15 cellular contexts compared by ENCODE assay signal in genomic region chr5:135324897-135325650, GRCh38.
DNase-seq lines count a peak whose midpoint lies in the region; ATAC-seq and TF ChIP-seq lines count a peak whose summit lies in the region.
"Had no signal": no experiment of that assay in that cellular context is flagged by ENCODE, and none has a peak within 500 bp of the region (broad histone marks: within the 10 kb centered on the region; RNA-seq: fewer than 3 reads in every experiment).

No MANE protein-coding gene starts in this region.

- no peak overlapping the region for H3K27ac ChIP-seq in IMR-90 (ENCODE audit: insufficient read depth, low read length)
- H3K27ac ChIP-seq: thoracic aorta had no signal

- H3K9me1 ChIP-seq in IMR-90 (ENCODE audit: insufficient read depth, low read length), result peaks cover 10% of the 10 kb centered on the region; the same call in 1 of the 2 replicates

- no peaks in the 10 kb centered on the region for H3K36me3 ChIP-seq in IMR-90 (ENCODE audit: control insufficient read depth, insufficient read depth, low read length)
- H3K36me3 ChIP-seq: MG63, thoracic aorta had no signal

- no peak overlapping the region for H4K5ac ChIP-seq in IMR-90 (ENCODE audit: low read depth, low read length)

- H3K23ac ChIP-seq in IMR-90 (ENCODE audit: low read depth, low read length), result no peak overlapping the region

- peaks cover 8% of the 10 kb centered on the region for H3K4me1 Mint-ChIP-seq in activated CD8-positive, alpha-beta memory T cell treated with anti-CD3 and anti-CD28 coated beads, Interleukin-2, amount 10 ng/mL, durations not matched to agents 7 days and 5 days
- peaks cover 8% of the 10 kb centered on the region for H3K4me1 Mint-ChIP-seq in activated CD8-positive, alpha-beta T cell treated with anti-CD3 and anti-CD28 coated beads for 36 hours (ENCODE audit: low read depth)

- no peak overlapping the region for H3K4me3 ChIP-seq in IMR-90 (ENCODE audit: insufficient read depth, low read depth, low read length)
- H3K4me3 ChIP-seq: MG63, thoracic aorta had no signal

- no peak for TF ChIP-seq POLR2A in IMR-90 (IDR thresholded peaks at IDR 0.05; ENCODE audit: low read depth, low read length)

- peak overlapping the region; percentile 47; the same call in 1 of the 2 replicates for H2AK5ac ChIP-seq in IMR-90 (ENCODE audit: low read depth, low read length)

- in situ Hi-C loops in IMR-90 (cut with MboI; ENCODE audit: low sequenced_read_pairs), result no loop called here

- no peaks in the 10 kb centered on the region for H3K4me1 ChIP-seq in IMR-90 (ENCODE audit: control insufficient read depth, insufficient read depth, low read length)

- peak; percentile 63 for ATAC-seq in activated CD8-positive, alpha-beta memory T cell treated with anti-CD3 and anti-CD28 coated beads, Interleukin-2, amount 10 ng/mL, durations not matched to agents 7 days and 5 days
- ATAC-seq in IMR-90 (ENCODE audit: low read depth) (no peak), left lobe of liver (peak; percentile 10), GM19397 (IDR thresholded peaks at IDR 0.05; ENCODE audit: unreplicated experiment) (no peak)
- ATAC-seq in activated CD8-positive, alpha-beta T cell treated with anti-CD3 and anti-CD28 coated beads for 36 hours, result peak; percentile 65
- ATAC-seq: SK-N-SH treated with all-trans-retinoic acid at 6 μM for 48 hours had no signal

- no peaks in the 10 kb centered on the region for H3K9me3 Mint-ChIP-seq in activated CD8-positive, alpha-beta memory T cell treated with anti-CD3 and anti-CD28 coated beads, Interleukin-2, amount 10 ng/mL, durations not matched to agents 7 days and 5 days (ENCODE audit: low read depth)
- no peaks in the 10 kb centered on the region for H3K9me3 Mint-ChIP-seq in activated CD8-positive, alpha-beta T cell treated with anti-CD3 and anti-CD28 coated beads for 36 hours

- H3K56ac ChIP-seq in IMR-90 (ENCODE audit: extremely low read depth, insufficient read depth, low read length), result no peak overlapping the region

- intact Hi-C loops in IMR-90 (cut with micrococcal nuclease), result no loop called here
- intact Hi-C loops in activated CD8-positive, alpha-beta T cell treated with anti-CD3 and anti-CD28 coated beads for 36 hours (cut with micrococcal nuclease), result no loop called here

- no peak overlapping the region for H3K18ac ChIP-seq in IMR-90 (ENCODE audit: low read depth, low read length)

- H3K27me3 Mint-ChIP-seq in activated CD8-positive, alpha-beta memory T cell treated with anti-CD3 and anti-CD28 coated beads, Interleukin-2, amount 10 ng/mL, durations not matched to agents 7 days and 5 days, result no peaks in the 10 kb centered on the region
- H3K27me3 Mint-ChIP-seq in activated CD8-positive, alpha-beta T cell treated with anti-CD3 and anti-CD28 coated beads for 36 hours, result no peaks in the 10 kb centered on the region

- no peak overlapping the region for H2BK15ac ChIP-seq in IMR-90 (ENCODE audit: low read depth, low read length)

- TF ChIP-seq RAD21 in IMR-90 (IDR thresholded peaks at IDR 0.05; ENCODE audit: low read length), result no peak

- dilution Hi-C loops in IMR-90 (cut with HindIII; ENCODE audit: low sequenced_read_pairs, unreplicated experiment), result no loop called here

- H3K79me1 ChIP-seq in IMR-90 (ENCODE audit: low read depth in 1 of 2, low read length in 2 of 2), result no peaks in the 10 kb centered on the region

- H2BK5ac ChIP-seq in IMR-90 (ENCODE audit: low read depth, low read length, poor library complexity, severe bottlenecking), result no peak overlapping the region

- H3K4me2 ChIP-seq in IMR-90 (ENCODE audit: low read depth, low read length), result no peak overlapping the region

- H2BK20ac ChIP-seq in IMR-90 (ENCODE audit: low read depth, low read length), result no peak overlapping the region; the same call in 1 of the 2 replicates

- peak overlapping the region; percentile 23; the same call in 1 of the 2 replicates for H4K91ac ChIP-seq in IMR-90 (ENCODE audit: insufficient read depth, low read depth, low read length)

- POLR2A ChIA-PET in IMR-90 (lab: Charles Lee; ENCODE audit: unreplicated experiment), result no interaction called here
- POLR2A ChIA-PET in activated CD8-positive, alpha-beta T cell treated with anti-CD3 and anti-CD28 coated beads for 36 hours (lab: Charles Lee), result interaction anchor here (0.8 kb wide), 1 partner anchor 17 kb away, joined by 3 read pairs; no protein-coding TSS in a partner anchor

- H4K20me1 ChIP-seq in IMR-90 (ENCODE audit: insufficient read depth, low read length), result no peaks in the 10 kb centered on the region

- peak overlapping the region; percentile 44 for H3K27ac Mint-ChIP-seq in activated CD8-positive, alpha-beta memory T cell treated with anti-CD3 and anti-CD28 coated beads, Interleukin-2, amount 10 ng/mL, durations not matched to agents 7 days and 5 days
- H3K27ac Mint-ChIP-seq in activated CD8-positive, alpha-beta T cell treated with anti-CD3 and anti-CD28 coated beads for 36 hours, result no peak overlapping the region

- H3K36me3 Mint-ChIP-seq in activated CD8-positive, alpha-beta memory T cell treated with anti-CD3 and anti-CD28 coated beads, Interleukin-2, amount 10 ng/mL, durations not matched to agents 7 days and 5 days, result no peaks in the 10 kb centered on the region
- H3K36me3 Mint-ChIP-seq in activated CD8-positive, alpha-beta T cell treated with anti-CD3 and anti-CD28 coated beads for 36 hours (ENCODE audit: low read depth), result no peaks in the 10 kb centered on the region

- H3K14ac ChIP-seq in IMR-90 (replicated peaks; ENCODE audit: low read depth, low read length), result no peak overlapping the region

- peak overlapping the region in 1 of 2 experiments; percentile 1; a peak in 1 of 4 replicates for H4K8ac ChIP-seq in IMR-90 (ENCODE audit: low read depth in 2 of 2, low read length in 2 of 2)

- H3K9ac ChIP-seq in IMR-90 (ENCODE audit: low read depth, low read length), result no peak overlapping the region

- no peak overlapping the region for H2AFZ ChIP-seq in IMR-90 (replicated peaks; ENCODE audit: low read length, poor library complexity)

- H2AK9ac ChIP-seq in IMR-90 (replicated peaks; ENCODE audit: low read depth, low read length, poor library complexity), result no peak overlapping the region

- peak; percentile 51 for DNase-seq in activated CD8-positive, alpha-beta memory T cell treated with anti-CD3 and anti-CD28 coated beads, Interleukin-2, amount 10 ng/mL, durations not matched to agents 7 days and 5 days
- DNase-seq in activated CD8-positive, alpha-beta memory T cell treated with anti-CD3 and anti-CD28 coated beads for 24 hours, result no peak
- DNase-seq in IMR-90 (no peak), left lobe of liver (ENCODE audit: low spot score) (no peak), NCI-H146 treated with DMSO at 0.1 percent for 48 hours (lab: John Stamatoyannopoulos, UW; ENCODE audit: unreplicated experiment) (no peak), ecto neural progenitor cell (ENCODE audit: low spot score) (no peak)
- peak; percentile 35 for DNase-seq in activated CD8-positive, alpha-beta T cell treated with anti-CD3 and anti-CD28 coated beads for 36 hours
- DNase-seq: cortex of kidney, H7, MG63, NCI-H2107, nucleus accumbens had no signal

- no peaks in the 10 kb centered on the region for H3K27me3 ChIP-seq in IMR-90 (ENCODE audit: control insufficient read depth, insufficient read depth, low read length)
- H3K27me3 ChIP-seq: MG63 had no signal

- H3K4me3 Mint-ChIP-seq in activated CD8-positive, alpha-beta memory T cell treated with anti-CD3 and anti-CD28 coated beads, Interleukin-2, amount 10 ng/mL, durations not matched to agents 7 days and 5 days, result no peak overlapping the region
- no peak overlapping the region for H3K4me3 Mint-ChIP-seq in activated CD8-positive, alpha-beta T cell treated with anti-CD3 and anti-CD28 coated beads for 36 hours

- CTCF ChIA-PET in activated CD8-positive, alpha-beta memory T cell treated with anti-CD3 and anti-CD28 coated beads, Interleukin-2, amount 10 ng/mL, durations not matched to agents 7 days and 5 days (lab: Charles Lee), result interaction anchor here (0.7 to 2.1 kb wide), 3 partner anchors 11 to 101 kb away, joined by 3 to 5 read pairs (median 4); no protein-coding TSS in a partner anchor
- CTCF ChIA-PET in IMR-90 (lab: Yijun Ruan, JAX), result interaction anchor here (1.1 to 1.2 kb wide), 2 partner anchors 116 to 141 kb away, joined by 3 to 4 read pairs; no protein-coding TSS in a partner anchor
- CTCF ChIA-PET in activated CD8-positive, alpha-beta T cell treated with anti-CD3 and anti-CD28 coated beads for 36 hours (lab: Charles Lee), result no interaction called here

- H3K9me3 ChIP-seq in IMR-90 (ENCODE audit: control insufficient read depth, insufficient read depth, low read length), result no peaks in the 10 kb centered on the region
- H3K9me3 ChIP-seq: MG63, thoracic aorta had no signal

- WGBS in IMR-90 (ENCODE audit: extremely low coverage in 2 of 2, insufficient read length in 1 of 2), 2 experiments, result 94% methylated on average over 13 of the region's 17 CpGs; no CpG with 5 or more reads in 1 of the 2 experiments

- no peak for TF ChIP-seq CTCF in IMR-90 (conservative IDR thresholded peaks at IDR 0.05; ENCODE audit: low read depth, low read length)
- no peak for TF ChIP-seq CTCF in activated CD8-positive, alpha-beta T cell treated with anti-CD3 and anti-CD28 coated beads for 36 hours (IDR thresholded peaks at IDR 0.05)

- no TSS peak for BruUV-seq in IMR-90 (replicated peaks; lab: Mats Ljungman, UMichigan)

- H3K4ac ChIP-seq in IMR-90 (ENCODE audit: low read depth, low read length), result peak overlapping the region; percentile 45

- H2BK120ac ChIP-seq in IMR-90 (ENCODE audit: low read depth, low read length), result peak overlapping the region; percentile 7; the same call in 1 of the 2 replicates

TF ChIP-seq in IMR-90, 13 proteins besides CTCF, POLR2A, EP300 and RAD21 (continues in another document):
- TF ChIP-seq RCOR1 (IDR thresholded peaks at IDR 0.05; ENCODE audit: insufficient replicate concordance, low read length) (no peak), USF2 (IDR thresholded peaks at IDR 0.05; ENCODE audit: low read depth, low read length) (no peak), CHD1 (IDR thresholded peaks at IDR 0.05; ENCODE audit: low read depth, low read length) (no peak), MXI1 (IDR thresholded peaks at IDR 0.05; ENCODE audit: borderline replicate concordance, low read depth, low read length) (no peak), CEBPB (IDR thresholded peaks at IDR 0.05; ENCODE audit: low read depth, low read length) (no peak)

Comparison
In these comparisons a context has a peak if more than half of its experiments do, and no peak if none do; other contexts are left out.
1. DNase-seq: peak in activated CD8-positive, alpha-beta memory T cell treated with anti-CD3 and anti-CD28 coated beads, Interleukin-2, amount 10 ng/mL, durations not matched to agents 7 days and 5 days (single experiment) and activated CD8-positive, alpha-beta T cell treated with anti-CD3 and anti-CD28 coated beads for 36 hours (single experiment); none in activated CD8-positive, alpha-beta memory T cell treated with anti-CD3 and anti-CD28 coated beads for 24 hours (single experiment), IMR-90 (single experiment), left lobe of liver (single experiment), NCI-H146 treated with DMSO at 0.1 percent for 48 hours (single experiment) and ecto neural progenitor cell (single experiment).
2. ATAC-seq: peak in activated CD8-positive, alpha-beta memory T cell treated with anti-CD3 and anti-CD28 coated beads, Interleukin-2, amount 10 ng/mL, durations not matched to agents 7 days and 5 days (single experiment), activated CD8-positive, alpha-beta T cell treated with anti-CD3 and anti-CD28 coated beads for 36 hours (single experiment) and left lobe of liver (single experiment); none in IMR-90 (single experiment) and GM19397 (single experiment).